In the genomic region with DNA sequence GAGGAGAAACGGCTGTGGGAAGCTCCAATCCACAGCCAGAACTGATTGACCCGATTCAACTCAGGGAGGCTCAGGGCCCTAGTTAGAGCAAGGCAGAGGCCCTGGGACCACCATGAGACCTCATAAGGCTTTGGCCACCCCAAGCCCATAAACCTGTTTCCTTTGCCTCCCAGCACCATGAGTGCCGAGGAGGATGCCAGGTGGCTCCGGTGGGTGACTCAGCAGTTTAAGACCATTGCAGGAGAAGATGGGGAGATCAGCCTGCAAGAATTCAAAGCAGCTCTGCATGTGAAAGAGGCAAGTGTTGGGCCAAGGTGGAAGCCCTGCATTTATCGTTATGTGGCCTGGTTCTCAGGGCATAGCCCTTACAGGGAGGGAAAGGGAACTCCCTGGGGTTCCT, we compare ENCODE assay signal across 1 cellular context.
TF ChIP-seq lines count a peak whose summit lies in the region.

No MANE protein-coding gene starts in this region.

TF ChIP-seq in K562, 482 proteins besides CTCF, POLR2A, EP300 and RAD21 (continued from another document):
- TF ChIP-seq, protein P1, sequence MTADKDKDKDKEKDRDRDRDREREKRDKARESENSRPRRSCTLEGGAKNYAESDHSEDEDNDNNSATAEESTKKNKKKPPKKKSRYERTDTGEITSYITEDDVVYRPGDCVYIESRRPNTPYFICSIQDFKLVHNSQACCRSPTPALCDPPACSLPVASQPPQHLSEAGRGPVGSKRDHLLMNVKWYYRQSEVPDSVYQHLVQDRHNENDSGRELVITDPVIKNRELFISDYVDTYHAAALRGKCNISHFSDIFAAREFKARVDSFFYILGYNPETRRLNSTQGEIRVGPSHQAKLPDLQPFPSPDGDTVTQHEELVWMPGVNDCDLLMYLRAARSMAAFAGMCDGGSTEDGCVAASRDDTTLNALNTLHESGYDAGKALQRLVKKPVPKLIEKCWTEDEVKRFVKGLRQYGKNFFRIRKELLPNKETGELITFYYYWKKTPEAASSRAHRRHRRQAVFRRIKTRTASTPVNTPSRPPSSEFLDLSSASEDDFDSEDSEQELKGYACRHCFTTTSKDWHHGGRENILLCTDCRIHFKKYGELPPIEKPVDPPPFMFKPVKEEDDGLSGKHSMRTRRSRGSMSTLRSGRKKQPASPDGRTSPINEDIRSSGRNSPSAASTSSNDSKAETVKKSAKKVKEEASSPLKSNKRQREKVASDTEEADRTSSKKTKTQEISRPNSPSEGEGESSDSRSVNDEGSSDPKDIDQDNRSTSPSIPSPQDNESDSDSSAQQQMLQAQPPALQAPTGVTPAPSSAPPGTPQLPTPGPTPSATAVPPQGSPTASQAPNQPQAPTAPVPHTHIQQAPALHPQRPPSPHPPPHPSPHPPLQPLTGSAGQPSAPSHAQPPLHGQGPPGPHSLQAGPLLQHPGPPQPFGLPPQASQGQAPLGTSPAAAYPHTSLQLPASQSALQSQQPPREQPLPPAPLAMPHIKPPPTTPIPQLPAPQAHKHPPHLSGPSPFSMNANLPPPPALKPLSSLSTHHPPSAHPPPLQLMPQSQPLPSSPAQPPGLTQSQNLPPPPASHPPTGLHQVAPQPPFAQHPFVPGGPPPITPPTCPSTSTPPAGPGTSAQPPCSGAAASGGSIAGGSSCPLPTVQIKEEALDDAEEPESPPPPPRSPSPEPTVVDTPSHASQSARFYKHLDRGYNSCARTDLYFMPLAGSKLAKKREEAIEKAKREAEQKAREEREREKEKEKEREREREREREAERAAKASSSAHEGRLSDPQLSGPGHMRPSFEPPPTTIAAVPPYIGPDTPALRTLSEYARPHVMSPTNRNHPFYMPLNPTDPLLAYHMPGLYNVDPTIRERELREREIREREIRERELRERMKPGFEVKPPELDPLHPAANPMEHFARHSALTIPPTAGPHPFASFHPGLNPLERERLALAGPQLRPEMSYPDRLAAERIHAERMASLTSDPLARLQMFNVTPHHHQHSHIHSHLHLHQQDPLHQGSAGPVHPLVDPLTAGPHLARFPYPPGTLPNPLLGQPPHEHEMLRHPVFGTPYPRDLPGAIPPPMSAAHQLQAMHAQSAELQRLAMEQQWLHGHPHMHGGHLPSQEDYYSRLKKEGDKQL (CRISPR knock-in tag; IDR thresholded peaks at IDR 0.05; ENCODE audit: borderline replicate concordance): no peak
- peak; percentile 78 for TF ChIP-seq C11orf30 (IDR thresholded peaks at IDR 0.05; ENCODE audit: low read depth)
- TF ChIP-seq NFIC (IDR thresholded peaks at IDR 0.05): no peak
- TF ChIP-seq, protein P2, sequence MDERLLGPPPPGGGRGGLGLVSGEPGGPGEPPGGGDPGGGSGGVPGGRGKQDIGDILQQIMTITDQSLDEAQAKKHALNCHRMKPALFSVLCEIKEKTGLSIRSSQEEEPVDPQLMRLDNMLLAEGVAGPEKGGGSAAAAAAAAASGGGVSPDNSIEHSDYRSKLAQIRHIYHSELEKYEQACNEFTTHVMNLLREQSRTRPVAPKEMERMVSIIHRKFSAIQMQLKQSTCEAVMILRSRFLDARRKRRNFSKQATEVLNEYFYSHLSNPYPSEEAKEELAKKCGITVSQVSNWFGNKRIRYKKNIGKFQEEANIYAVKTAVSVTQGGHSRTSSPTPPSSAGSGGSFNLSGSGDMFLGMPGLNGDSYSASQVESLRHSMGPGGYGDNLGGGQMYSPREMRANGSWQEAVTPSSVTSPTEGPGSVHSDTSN (CRISPR knock-in tag; IDR thresholded peaks at IDR 0.05; ENCODE audit: low read depth): no peak
- TF ChIP-seq, protein P2 (tag; conservative IDR thresholded peaks at IDR 0.05; ENCODE audit: low read depth): no peak
- no peak for TF ChIP-seq DDX20 (tag; IDR thresholded peaks at IDR 0.05; ENCODE audit: low read depth)
- TF ChIP-seq, protein P3, sequence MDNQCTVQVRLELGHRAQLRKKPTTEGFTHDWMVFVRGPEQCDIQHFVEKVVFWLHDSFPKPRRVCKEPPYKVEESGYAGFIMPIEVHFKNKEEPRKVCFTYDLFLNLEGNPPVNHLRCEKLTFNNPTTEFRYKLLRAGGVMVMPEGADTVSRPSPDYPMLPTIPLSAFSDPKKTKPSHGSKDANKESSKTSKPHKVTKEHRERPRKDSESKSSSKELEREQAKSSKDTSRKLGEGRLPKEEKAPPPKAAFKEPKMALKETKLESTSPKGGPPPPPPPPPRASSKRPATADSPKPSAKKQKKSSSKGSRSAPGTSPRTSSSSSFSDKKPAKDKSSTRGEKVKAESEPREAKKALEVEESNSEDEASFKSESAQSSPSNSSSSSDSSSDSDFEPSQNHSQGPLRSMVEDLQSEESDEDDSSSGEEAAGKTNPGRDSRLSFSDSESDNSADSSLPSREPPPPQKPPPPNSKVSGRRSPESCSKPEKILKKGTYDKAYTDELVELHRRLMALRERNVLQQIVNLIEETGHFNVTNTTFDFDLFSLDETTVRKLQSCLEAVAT (IDR thresholded peaks at IDR 0.05): no peak
- TF ChIP-seq RFX5 (IDR thresholded peaks at IDR 0.05; ENCODE audit: low read depth, low read length): no peak
- peak; percentile 76 for TF ChIP-seq NFE2 (IDR thresholded peaks at IDR 0.05; ENCODE audit: low read depth)
- no peak for TF ChIP-seq HMG20B (CRISPR knock-in tag; IDR thresholded peaks at IDR 0.05)
- peak; percentile 64 for TF ChIP-seq MAFF (IDR thresholded peaks at IDR 0.05; ENCODE audit: low read length)
- TF ChIP-seq MAFG (tag; conservative IDR thresholded peaks at IDR 0.05): peak; percentile 89
- TF ChIP-seq NFE2L1 (tag; IDR thresholded peaks at IDR 0.05; ENCODE audit: borderline replicate concordance, low read depth): peak; percentile 66; the same call in 1 of the 2 replicates
- TF ChIP-seq KDM1A (IDR thresholded peaks at IDR 0.05): peak in 1 of 2 experiments; percentile 30; a peak in 2 of 4 replicates
- no peak for TF ChIP-seq MCM2 (IDR thresholded peaks at IDR 0.05; ENCODE audit: low read depth)
- no peak for TF ChIP-seq TBP (optimal IDR thresholded peaks at IDR 0.05; ENCODE audit: low read depth, low read length)
- no peak for TF ChIP-seq ZNF354B (CRISPR knock-in tag; IDR thresholded peaks at IDR 0.05)
- no peak for TF ChIP-seq ZZZ3 (IDR thresholded peaks at IDR 0.05)
- TF ChIP-seq BACH1 (tag; IDR thresholded peaks at IDR 0.05): peak; percentile 40; the same call in 1 of the 2 replicates
- TF ChIP-seq, protein P4, sequence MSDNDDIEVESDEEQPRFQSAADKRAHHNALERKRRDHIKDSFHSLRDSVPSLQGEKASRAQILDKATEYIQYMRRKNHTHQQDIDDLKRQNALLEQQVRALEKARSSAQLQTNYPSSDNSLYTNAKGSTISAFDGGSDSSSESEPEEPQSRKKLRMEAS (CRISPR knock-in tag; IDR thresholded peaks at IDR 0.05): no peak
- no peak for TF ChIP-seq PURB (CRISPR knock-in tag; IDR thresholded peaks at IDR 0.05; ENCODE audit: low read depth)
- TF ChIP-seq POLR2AphosphoS2 (IDR thresholded peaks at IDR 0.05; ENCODE audit: low read length): no peak
- no peak for TF ChIP-seq FOXJ3 (CRISPR knock-in tag; IDR thresholded peaks at IDR 0.05)
